Comparison of ENCODE assay signal across 9 cellular contexts in the genomic region with DNA sequence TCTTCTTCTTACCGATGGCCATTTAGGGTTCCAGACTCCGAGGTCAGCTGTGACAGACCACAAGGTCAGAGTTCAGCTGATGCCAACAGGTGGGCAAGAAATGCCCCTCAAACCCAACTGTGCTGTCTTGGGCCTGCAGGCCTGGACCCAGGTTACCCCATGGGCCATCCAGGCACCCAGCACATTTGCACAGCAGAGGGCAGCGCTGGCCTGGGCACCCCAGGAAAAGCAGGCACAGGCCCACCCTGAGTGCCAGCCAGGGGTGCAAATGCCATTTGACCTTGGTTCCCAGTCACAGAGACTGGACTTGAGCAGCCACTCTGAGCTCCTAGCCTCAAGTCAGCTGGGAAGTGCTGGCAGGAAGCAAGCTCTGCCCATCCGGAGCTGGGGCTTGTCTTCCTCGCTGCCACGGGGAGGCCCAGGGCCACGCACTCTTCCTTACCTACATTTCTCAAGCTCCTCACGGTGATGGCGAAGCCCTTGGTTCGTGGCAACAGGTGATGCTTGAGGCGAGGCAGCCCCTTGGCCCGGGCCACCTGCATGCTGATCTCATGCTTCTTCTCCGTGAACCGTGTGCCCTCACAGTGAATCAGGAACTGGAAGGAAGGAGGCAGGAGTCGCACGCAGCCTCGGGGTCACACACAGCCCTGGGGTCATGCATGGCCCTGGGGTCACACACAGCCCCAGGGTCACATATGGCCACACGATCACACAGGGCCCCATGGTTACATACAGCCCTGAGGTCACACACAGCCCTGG.
DNase-seq lines count a peak whose midpoint lies in the region; ATAC-seq, FAIRE-seq and TF ChIP-seq lines count a peak whose summit lies in the region.
"Had no signal": no experiment of that assay in that cellular context is flagged by ENCODE, and none has a peak within 500 bp of the region (broad histone marks: within the 10 kb centered on the region; RNA-seq: fewer than 3 reads in every experiment).

No MANE protein-coding gene starts in this region.

- CTCF ChIA-PET in endothelial cell of umbilical vein (lab: Charles Lee), result interaction anchor here (0.7 to 7.8 kb wide), 4 partner anchors 10 to 219 kb away, joined by 3 to 142 read pairs (median 4); a partner anchor contains a TSS

- no peak overlapping the region for H3K4me3 ChIP-seq in GM12865 (ENCODE audit: low read depth, low read length)
- H3K4me3 ChIP-seq in endothelial cell of umbilical vein (replicated peaks in 1 of 3; ENCODE audit: insufficient read depth in 1 of 3, low read depth in 1 of 3, low read length in 3 of 3), result no peak overlapping the region

- dilution Hi-C loops in endothelial cell of umbilical vein (cut with MboI; ENCODE audit: extremely low pct_ligation_motif_present, low sequenced_read_pairs), result no loop called here

- H3K9me3 ChIP-seq in endothelial cell of umbilical vein (replicated peaks; ENCODE audit: control insufficient read depth, insufficient read depth, low read length), result no peaks in the 10 kb centered on the region

- H3K4me1 ChIP-seq in endothelial cell of umbilical vein (ENCODE audit: control insufficient read depth, extremely low read depth, insufficient read depth, low read length), result no peaks in the 10 kb centered on the region

- no peak overlapping the region for H2AFZ ChIP-seq in endothelial cell of umbilical vein (ENCODE audit: low read depth, low read length)

- no peak overlapping the region for H3K4me2 ChIP-seq in endothelial cell of umbilical vein (ENCODE audit: insufficient read depth, low read length)

- H3K9me1 ChIP-seq in endothelial cell of umbilical vein (replicated peaks; ENCODE audit: control insufficient read depth, extremely low read depth, insufficient read depth, low read length), result no peaks in the 10 kb centered on the region

- ATAC-seq in sciatic nerve (peak; percentile 63), HG03095 (IDR thresholded peaks at IDR 0.05; ENCODE audit: unreplicated experiment) (no peak)

- no peaks in the 10 kb centered on the region for H3K79me2 ChIP-seq in endothelial cell of umbilical vein (ENCODE audit: control insufficient read depth, insufficient read depth, low read length)

- H3K27ac ChIP-seq in endothelial cell of umbilical vein (ENCODE audit: insufficient read depth, low read depth, low read length), result no peak overlapping the region

- DNase-seq in GM12865 (ENCODE audit: low read depth), result no peak
- peak; percentile 16 for DNase-seq in NAMALWA (ENCODE audit: low spot score)
- no peak for DNase-seq in endothelial cell of umbilical vein (ENCODE audit: low read depth, low spot score)
- DNase-seq in sciatic nerve (ENCODE audit: low spot score), result peak; percentile 58
- no peak for DNase-seq in stimulated activated naive CD4-positive, alpha-beta T cell (lab: John Stamatoyannopoulos, UW)
- DNase-seq in NCI-H1694 treated with DMSO at 0.1 percent for 48 hours (lab: John Stamatoyannopoulos, UW), result no peak
- no peak for DNase-seq in CD1c-positive myeloid dendritic cell (ENCODE audit: extremely low spot score)
- DNase-seq: NCI-H2171 had no signal

- H3K36me3 ChIP-seq in endothelial cell of umbilical vein (ENCODE audit: control insufficient read depth in 2 of 2, extremely low read depth in 1 of 2, insufficient read depth in 2 of 2, low read length in 2 of 2), result peaks cover 0 to 2% of the 10 kb centered on the region in 2 experiments

- no TSS peak for BruUV-seq in endothelial cell of umbilical vein (replicated peaks; lab: Mats Ljungman, UMichigan)

- no peaks in the 10 kb centered on the region for H3K27me3 ChIP-seq in endothelial cell of umbilical vein (ENCODE audit: control insufficient read depth in 2 of 2, insufficient read depth in 2 of 2, low read length in 2 of 2)

- no peaks in the 10 kb centered on the region for H4K20me1 ChIP-seq in endothelial cell of umbilical vein (replicated peaks; ENCODE audit: control insufficient read depth, extremely low read depth, insufficient read depth, low read length)

- TF ChIP-seq POLR2A in endothelial cell of umbilical vein (IDR thresholded peaks at IDR 0.05; ENCODE audit: low read depth, low read length), result no peak

- intact Hi-C loops in endothelial cell of umbilical vein (cut with micrococcal nuclease) (loop anchor here (1.0 kb wide), 1 partner anchor 218 kb away; no protein-coding TSS in a partner anchor), sciatic nerve (cut with DNase I) (no loop called here)

- no peak for FAIRE-seq in endothelial cell of umbilical vein (lab: Jason Lieb, UNC)

- TF ChIP-seq CTCF in GM12865 (IDR thresholded peaks at IDR 0.05; ENCODE audit: insufficient read depth, low read depth, low read length, missing control alignments) (peak; percentile 28), endothelial cell of umbilical vein (IDR thresholded peaks at IDR 0.05; ENCODE audit: extremely low read depth in 1 of 2, insufficient read depth in 1 of 2, low read depth in 1 of 2, low read length in 2 of 2) (peak; percentile 15 to 54)

- H3K9ac ChIP-seq in endothelial cell of umbilical vein (replicated peaks; ENCODE audit: extremely low read depth, insufficient read depth, low read length), result no peak overlapping the region

- POLR2A ChIA-PET in endothelial cell of umbilical vein (lab: Charles Lee), result no interaction called here

TF ChIP-seq in endothelial cell of umbilical vein, 7 proteins besides CTCF, POLR2A, EP300 and RAD21:
- TF ChIP-seq JUN (IDR thresholded peaks at IDR 0.05; ENCODE audit: borderline replicate concordance, insufficient read depth, insufficient read length, low read depth), result no peak
- no peak for TF ChIP-seq EZH2 (IDR thresholded peaks at IDR 0.05; ENCODE audit: borderline replicate concordance, low read depth, low read length, severe bottlenecking)
- no peak for TF ChIP-seq GATA2 (IDR thresholded peaks at IDR 0.05; ENCODE audit: insufficient read depth, insufficient read length, low read depth, low read length)
- no peak for TF ChIP-seq MYC (IDR thresholded peaks at IDR 0.05; ENCODE audit: low read depth, low read length)
- TF ChIP-seq POLR2AphosphoS5 (IDR thresholded peaks at IDR 0.05; ENCODE audit: insufficient read depth, low read depth, low read length), result no peak
- TF ChIP-seq FOS (IDR thresholded peaks at IDR 0.05; ENCODE audit: borderline replicate concordance, insufficient read depth, low read length), result no peak
- TF ChIP-seq, protein P1, sequence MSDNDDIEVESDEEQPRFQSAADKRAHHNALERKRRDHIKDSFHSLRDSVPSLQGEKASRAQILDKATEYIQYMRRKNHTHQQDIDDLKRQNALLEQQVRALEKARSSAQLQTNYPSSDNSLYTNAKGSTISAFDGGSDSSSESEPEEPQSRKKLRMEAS (IDR thresholded peaks at IDR 0.05; ENCODE audit: insufficient read depth, insufficient read length), result no peak
TF ChIP-seq in endothelial cell of umbilical vein: peak in this region for 0.

Comparison
In these comparisons a context has a peak if more than half of its experiments do, and no peak if none do; other contexts are left out.
1. DNase-seq: peak in NAMALWA (single experiment) and sciatic nerve (single experiment); none in GM12865 (single experiment), endothelial cell of umbilical vein (single experiment), stimulated activated naive CD4-positive, alpha-beta T cell (0 of 6), NCI-H1694 treated with DMSO at 0.1 percent for 48 hours (single experiment) and CD1c-positive myeloid dendritic cell (single experiment).